In the genomic region with DNA sequence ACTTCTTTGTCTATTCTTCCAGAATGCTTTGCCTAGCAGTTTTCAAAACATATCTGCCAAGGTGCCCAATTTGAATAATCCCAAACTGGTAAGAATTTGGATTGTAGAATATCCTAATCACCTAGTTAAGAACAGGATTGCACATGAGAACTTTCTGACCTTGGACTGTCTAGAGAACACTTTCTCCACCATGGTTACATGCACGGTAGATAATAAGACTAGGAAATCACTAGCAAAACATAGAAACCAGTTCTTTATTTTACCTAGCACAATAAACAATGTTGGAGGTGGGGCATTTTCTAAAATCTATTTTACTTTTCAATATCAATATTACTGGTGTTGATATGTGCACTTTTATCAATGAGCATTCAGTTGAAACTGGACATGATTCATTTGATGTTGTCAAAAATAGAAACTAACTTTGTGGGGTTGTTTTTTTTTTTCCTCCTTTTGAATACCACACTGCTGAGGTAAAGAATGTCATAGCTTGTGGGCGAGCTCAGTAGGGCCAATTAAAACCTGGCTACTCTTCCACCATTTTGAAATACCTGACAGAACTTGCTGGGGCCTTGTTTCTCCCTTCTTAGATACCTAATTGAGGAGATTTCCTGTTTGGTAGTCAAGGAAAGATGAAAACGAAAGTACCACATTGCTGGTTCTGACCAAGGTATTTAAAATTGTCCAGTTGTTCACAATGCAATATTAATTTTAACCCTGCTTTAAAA, we compare ENCODE assay signal across 12 cellular contexts. TPM values are rescaled to one million over a fixed set of nuclear protein-coding genes. Genes with fewer than 3 reads are reported as not detected.
A peak's percentile ranks its signal among the peaks of the same experiment; 100 is the strongest.
DNase-seq lines count a peak whose midpoint lies in the region; ATAC-seq and TF ChIP-seq lines count a peak whose summit lies in the region.
"Had no signal": no experiment of that assay in that cellular context is flagged by ENCODE, and none has a peak within 500 bp of the region (broad histone marks: within the 10 kb centered on the region; RNA-seq: fewer than 3 reads in every experiment).

No MANE protein-coding gene starts in this region.

- H3K27me3 ChIP-seq in CD4-positive, alpha-beta memory T cell (ENCODE audit: insufficient read depth, low read length): no peaks in the 10 kb centered on the region
- H3K27me3 ChIP-seq in HL-60 (ENCODE audit: insufficient read depth, poor library complexity, severe bottlenecking) (no peaks in the 10 kb centered on the region), A673 (replicated peaks; ENCODE audit: insufficient read depth, low read depth, low read length, poor library complexity) (no peaks in the 10 kb centered on the region)

- H3K9me3 ChIP-seq in CD4-positive, alpha-beta memory T cell (ENCODE audit: control insufficient read depth in 1 of 2, low read length in 2 of 2): no peaks in the 10 kb centered on the region
- no peaks in the 10 kb centered on the region for H3K9me3 ChIP-seq in A673 (ENCODE audit: low read depth, low read length, poor library complexity, severe bottlenecking)

- no peak for ATAC-seq in HG02973 (IDR thresholded peaks at IDR 0.05; ENCODE audit: unreplicated experiment)
- ATAC-seq: PC-3 had no signal

- BruUV-seq in A673 (replicated peaks; lab: Mats Ljungman, UMichigan): no TSS peak

- H3K4me3 Mint-ChIP-seq in CD4-positive, alpha-beta memory T cell: peak overlapping the region; percentile 42 to 81 (median 68)
- H3K4me3 Mint-ChIP-seq in activated naive CD8-positive, alpha-beta T cell treated with anti-CD3 and anti-CD28 coated beads for 36 hours: peak overlapping the region; percentile 42
- H3K4me3 Mint-ChIP-seq: nephron progenitor cell had no signal

- peaks cover 83% of the 10 kb centered on the region for H3K4me1 ChIP-seq in CD4-positive, alpha-beta memory T cell (ENCODE audit: insufficient read depth, low read length)
- H3K4me1 ChIP-seq in A673 (ENCODE audit: insufficient read depth, low read length, poor library complexity, severe bottlenecking): peaks cover 9% of the 10 kb centered on the region

- POLR2A ChIA-PET in CD4-positive, alpha-beta memory T cell (lab: Charles Lee; ENCODE audit: partially characterized antibody): interaction anchor here (0.9 to 3.8 kb wide), 3 partner anchors 8 to 15 kb away, joined by 3 to 20 read pairs (median 7); partner anchors contain the start of gene MID1IP1
- POLR2A ChIA-PET in A673 (lab: Charles Lee; ENCODE audit: low non-redundant PET): no interaction called here

- H3K36me3 Mint-ChIP-seq in CD4-positive, alpha-beta memory T cell: peaks cover 0 to 5% of the 10 kb centered on the region in 2 donors
- H3K36me3 Mint-ChIP-seq in activated naive CD8-positive, alpha-beta T cell treated with anti-CD3 and anti-CD28 coated beads for 36 hours: peaks cover 8% of the 10 kb centered on the region

- no peak overlapping the region for H3K4me3 ChIP-seq in CD4-positive, alpha-beta memory T cell (ENCODE audit: low read length in 2 of 2)
- no peak overlapping the region for H3K4me3 ChIP-seq in HL-60 (replicated peaks; ENCODE audit: insufficient read depth, low read length)
- H3K4me3 ChIP-seq in A673 (ENCODE audit: low read depth, low read length, poor library complexity, severe bottlenecking): no peak overlapping the region

- H3K27me3 Mint-ChIP-seq in CD4-positive, alpha-beta memory T cell: no peaks in the 10 kb centered on the region
- H3K27me3 Mint-ChIP-seq in activated naive CD8-positive, alpha-beta T cell treated with anti-CD3 and anti-CD28 coated beads for 36 hours: no peaks in the 10 kb centered on the region

- peaks cover 0 to 5% (median 0%) of the 10 kb centered on the region in 8 donors for H3K9me3 Mint-ChIP-seq in CD4-positive, alpha-beta memory T cell
- peaks cover 4% of the 10 kb centered on the region for H3K9me3 Mint-ChIP-seq in activated naive CD8-positive, alpha-beta T cell treated with anti-CD3 and anti-CD28 coated beads for 36 hours

- no peaks in the 10 kb centered on the region for H3K36me3 ChIP-seq in CD4-positive, alpha-beta memory T cell (ENCODE audit: insufficient read depth, low read length)
- no peaks in the 10 kb centered on the region for H3K36me3 ChIP-seq in A673 (ENCODE audit: insufficient read depth, low read length, poor library complexity, severe bottlenecking)

- peaks cover 36 to 60% (median 54%) of the 10 kb centered on the region in 4 donors for H3K4me1 Mint-ChIP-seq in CD4-positive, alpha-beta memory T cell
- H3K4me1 Mint-ChIP-seq in activated naive CD8-positive, alpha-beta T cell treated with anti-CD3 and anti-CD28 coated beads for 36 hours: peaks cover 44% of the 10 kb centered on the region

- TF ChIP-seq CTCF in HL-60 (IDR thresholded peaks at IDR 0.05; ENCODE audit: insufficient read depth, low read length): no peak
- TF ChIP-seq CTCF in A673 (conservative IDR thresholded peaks at IDR 0.05; ENCODE audit: low read depth, low read length): no peak

- intact Hi-C loops in CD4-positive, alpha-beta memory T cell (cut with micrococcal nuclease): no loop called here
- intact Hi-C loops in A673 (cut with micrococcal nuclease; ENCODE audit: unreplicated experiment): no loop called here

- CTCF ChIA-PET in CD4-positive, alpha-beta memory T cell (lab: Charles Lee; ENCODE audit: partially characterized antibody): interaction anchor here (1.0 kb wide), 1 partner anchor 44 kb away, joined by 3 read pairs; no protein-coding TSS in a partner anchor
- CTCF ChIA-PET in A673 (lab: Charles Lee): no interaction called here

- peak; percentile 46 to 62 (median 46) for DNase-seq in CD4-positive, alpha-beta memory T cell
- no peak for DNase-seq in HL-60 (ENCODE audit: low read depth in 1 of 2, low spot score in 1 of 2)
- peak; percentile 17 for DNase-seq in activated naive CD8-positive, alpha-beta T cell treated with anti-CD3 and anti-CD28 coated beads for 36 hours
- peak; percentile 65 for DNase-seq in kidney tubule cell (ENCODE audit: low spot score)
- DNase-seq in DMS79 treated with DMSO at 0.1 percent for 48 hours (lab: John Stamatoyannopoulos, UW): no peak
- no peak for DNase-seq in A673 (ENCODE audit: low spot score)
- DNase-seq in ureter (ENCODE audit: low spot score): no peak
- DNase-seq: amniotic stem cell, NCI-H2107, nephron progenitor cell, PC-3 had no signal

- H3K27ac ChIP-seq in CD4-positive, alpha-beta memory T cell (ENCODE audit: low read depth, low read length): peak overlapping the region; percentile 49
- H3K27ac ChIP-seq in HL-60 (replicated peaks) (peak overlapping the region; percentile 43; the same call in 1 of the 2 replicates), A673 (ENCODE audit: low read depth, low read length, poor library complexity, severe bottlenecking) (no peak overlapping the region)

- H3K27ac Mint-ChIP-seq in CD4-positive, alpha-beta memory T cell: peak overlapping the region; percentile 90 to 97 (median 91)
- H3K27ac Mint-ChIP-seq in activated naive CD8-positive, alpha-beta T cell treated with anti-CD3 and anti-CD28 coated beads for 36 hours: peak overlapping the region; percentile 92
- H3K27ac Mint-ChIP-seq: nephron progenitor cell had no signal

RNA-seq across cellular contexts. Expression of gene MID1IP1, which starts 10.4 kb away (rescaled TPM):
- 10 to 100 TPM; 64.5 to 73.8 TPM for total RNA-seq in CD4-positive, alpha-beta memory T cell
- 10 to 100 TPM; 11.9 to 27.8 TPM for polyA plus RNA-seq in CD4-positive, alpha-beta memory T cell
- 100 to 1,000 TPM in 1 of 2 experiments, 10 to 100 TPM in 1; 97.4 to 103 TPM for total RNA-seq in activated naive CD8-positive, alpha-beta T cell treated with anti-CD3 and anti-CD28 coated beads for 36 hours
- total RNA-seq in A673 (2021) (49.9 and 53.8 TPM in 2 replicates), ureter (66.4 TPM)

Comparison
In these comparisons a context has a peak if more than half of its experiments do, and no peak if none do; other contexts are left out.
1. DNase-seq: peak in CD4-positive, alpha-beta memory T cell (5 of 5), activated naive CD8-positive, alpha-beta T cell treated with anti-CD3 and anti-CD28 coated beads for 36 hours (single experiment) and kidney tubule cell (single experiment); none in HL-60 (0 of 2), DMS79 treated with DMSO at 0.1 percent for 48 hours (single experiment), A673 (single experiment) and ureter (single experiment).